ENCODE assay signal across 26 cellular contexts in the genomic region with DNA sequence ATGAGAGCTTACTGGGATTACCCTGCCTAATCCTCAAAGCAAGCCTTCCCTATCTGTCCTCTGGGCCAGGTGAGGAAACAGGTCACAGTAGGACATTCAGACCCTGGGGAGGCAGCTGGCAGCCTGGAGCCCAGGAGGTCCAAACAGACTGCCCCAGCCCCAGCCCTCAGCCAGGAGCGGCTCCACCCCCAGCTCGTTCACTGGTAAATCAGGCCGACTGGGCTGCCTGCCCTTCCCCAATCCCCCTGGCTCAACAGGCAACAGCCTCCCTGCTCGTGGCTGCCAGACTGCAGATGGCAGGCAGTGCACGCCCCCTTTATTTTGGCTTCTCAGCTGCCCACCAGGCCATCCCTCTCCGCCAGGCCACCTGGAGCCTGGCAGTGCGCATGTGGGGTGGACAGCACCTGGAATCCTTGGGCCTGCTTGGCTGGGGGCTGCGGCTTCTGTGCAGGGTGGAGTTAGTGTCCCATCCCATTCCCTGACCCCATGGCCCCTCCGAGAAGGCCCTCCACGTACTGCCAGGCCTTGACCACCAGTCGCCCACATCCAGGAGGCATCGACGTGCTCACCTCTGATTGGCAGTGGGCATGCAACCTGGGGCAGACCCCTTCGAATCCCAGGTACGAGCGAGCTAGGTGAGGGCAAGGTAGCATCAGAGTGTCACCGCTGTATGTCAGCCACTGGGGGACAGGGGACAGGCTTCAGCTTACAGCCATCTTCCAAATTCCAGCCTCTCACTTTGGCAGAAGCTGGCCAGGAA. TPM values are rescaled to one million over a fixed set of nuclear protein-coding genes. Genes with fewer than 3 reads are reported as not detected.
DNase-seq lines count a peak whose midpoint lies in the region; ATAC-seq, FAIRE-seq and TF ChIP-seq lines count a peak whose summit lies in the region.
"Had no signal": no experiment of that assay in that cellular context is flagged by ENCODE, and none has a peak within 500 bp of the region (broad histone marks: within the 10 kb centered on the region; RNA-seq: fewer than 3 reads in every experiment).

No MANE protein-coding gene starts in this region.

- peak; percentile 16 for FAIRE-seq in D721Med (lab: Jason Lieb, UNC)
- FAIRE-seq: A549, GM12891, H54 had no signal

- intact Hi-C loops in activated CD4-positive, alpha-beta T cell treated with anti-CD3 and anti-CD28 coated beads, Interleukin-2, amount 10 ng/mL, durations not matched to agents 24 days and 14 days (cut with micrococcal nuclease) = no loop called here

- H2BK15ac ChIP-seq in mesendoderm (replicated peaks; ENCODE audit: low read depth) = no peak overlapping the region

- H3K27me3 Mint-ChIP-seq in GM23338 (ENCODE audit: insufficient read depth, low read depth, poor library complexity) = peaks cover 4% of the 10 kb centered on the region
- no peaks in the 10 kb centered on the region for H3K27me3 Mint-ChIP-seq in activated CD4-positive, alpha-beta T cell treated with anti-CD3 and anti-CD28 coated beads, Interleukin-2, amount 10 ng/mL, durations not matched to agents 24 days and 14 days

- no peak overlapping the region for H3K23ac ChIP-seq in mesendoderm (ENCODE audit: low read length)

- H3F3A ChIP-seq in GM23338 (replicated peaks; ENCODE audit: low read depth) = no peaks in the 10 kb centered on the region

- H3K27ac ChIP-seq in GM23338 (ENCODE audit: low read depth) = no peak overlapping the region
- H3K27ac ChIP-seq in WERI-Rb-1 = peak overlapping the region; percentile 49
- H3K27ac ChIP-seq in mesendoderm (ENCODE audit: low read depth, low read length) = no peak overlapping the region
- H3K27ac ChIP-seq: A549 had no signal

- no peaks in the 10 kb centered on the region for H3K4me1 ChIP-seq in GM23338 (ENCODE audit: insufficient read depth)
- H3K4me1 ChIP-seq in mesendoderm (ENCODE audit: control insufficient read depth, low read depth, low read length) = no peaks in the 10 kb centered on the region
- H3K4me1 ChIP-seq: A549 had no signal

- H3K79me2 ChIP-seq in GM23338 (replicated peaks; ENCODE audit: insufficient read depth) = no peaks in the 10 kb centered on the region
- H3K79me2 ChIP-seq in mesendoderm (ENCODE audit: control insufficient read depth, insufficient read depth, low read length) = no peaks in the 10 kb centered on the region

- no peak overlapping the region for H2BK5ac ChIP-seq in mesendoderm (ENCODE audit: low read length)

- H3K4me1 Mint-ChIP-seq in GM23338 = peaks cover 6% of the 10 kb centered on the region
- H3K4me1 Mint-ChIP-seq in activated CD4-positive, alpha-beta T cell treated with anti-CD3 and anti-CD28 coated beads, Interleukin-2, amount 10 ng/mL, durations not matched to agents 24 days and 14 days = no peaks in the 10 kb centered on the region
- H3K4me1 Mint-ChIP-seq: B cell, CD14-positive monocyte had no signal

- H3K79me1 ChIP-seq in mesendoderm (ENCODE audit: low read length) = no peaks in the 10 kb centered on the region

- H3K27ac Mint-ChIP-seq in GM23338 = no peak overlapping the region
- H3K27ac Mint-ChIP-seq in activated CD4-positive, alpha-beta T cell treated with anti-CD3 and anti-CD28 coated beads, Interleukin-2, amount 10 ng/mL, durations not matched to agents 24 days and 14 days = no peak overlapping the region
- H3K27ac Mint-ChIP-seq: B cell, CD14-positive monocyte, HFFc6 had no signal

- no peak overlapping the region for H2AK5ac ChIP-seq in mesendoderm (ENCODE audit: low read length)

- no peaks in the 10 kb centered on the region for H4K20me1 ChIP-seq in GM23338 (replicated peaks; ENCODE audit: insufficient read depth)

- H2AFZ ChIP-seq in GM23338 = no peak overlapping the region

- peak; percentile 83 for ATAC-seq in GM23338
- ATAC-seq: PC-3 had no signal

- H3K18ac ChIP-seq in mesendoderm (ENCODE audit: low read length) = no peak overlapping the region

- TF ChIP-seq CTCF in D721Med (IDR thresholded peaks at IDR 0.05; ENCODE audit: insufficient read depth, missing control alignments) (no peak), GM23338 (conservative IDR thresholded peaks at IDR 0.05; ENCODE audit: low read depth in 2 of 2) (no peak), WERI-Rb-1 (IDR thresholded peaks at IDR 0.05; ENCODE audit: low read depth, low read length) (no peak)

- DNase-seq in D721Med (ENCODE audit: insufficient read length, low spot score) = no peak
- DNase-seq in GM23338 (ENCODE audit: low spot score) = peak; percentile 15
- DNase-seq in WERI-Rb-1 = peak; percentile 97
- peak; percentile 52 for DNase-seq in mesendoderm
- no peak for DNase-seq in activated CD4-positive, alpha-beta T cell treated with anti-CD3 and anti-CD28 coated beads, Interleukin-2, amount 10 ng/mL, durations not matched to agents 24 days and 14 days
- no peak for DNase-seq in MV-4-11 (lab: John Stamatoyannopoulos, UW)
- DNase-seq in activated CD4-positive, alpha-beta T cell treated with anti-CD3 and anti-CD28 coated beads, Interleukin-2, amount 50 U/mL, for 48 hours = no peak
- no peak for DNase-seq in activated gamma-delta T cell (lab: John Stamatoyannopoulos, UW)
- DNase-seq: DND-41, HFFc6, KBM-7, MM.1S, NCI-H1092, NCI-H1436, NCI-H2029 treated with DMSO at 0.1 percent for 48 hours, NCI-H226, NCI-H510A treated with DMSO at 0.1 percent for 48 hours, NCI-H774, PC-3, RPMI8226, SHP77 had no signal

- no peak overlapping the region for H3K9ac ChIP-seq in mesendoderm (ENCODE audit: low read length)

- H2BK120ac ChIP-seq in mesendoderm (ENCODE audit: low read depth, low read length) = no peak overlapping the region

- no peak overlapping the region for H3K4me3 ChIP-seq in GM23338
- H3K4me3 ChIP-seq in WERI-Rb-1 (ENCODE audit: low read depth, low read length) = no peak overlapping the region
- no peak overlapping the region for H3K4me3 ChIP-seq in mesendoderm (ENCODE audit: low read length)
- H3K4me3 ChIP-seq: A549 had no signal

- H3K36me3 ChIP-seq in GM23338 (ENCODE audit: insufficient read depth) (no peaks in the 10 kb centered on the region), WERI-Rb-1 (no peaks in the 10 kb centered on the region), mesendoderm (ENCODE audit: control insufficient read depth, insufficient read depth, low read length) (no peaks in the 10 kb centered on the region)

- no peaks in the 10 kb centered on the region for H3K36me3 Mint-ChIP-seq in GM23338 (ENCODE audit: low read depth)
- no peaks in the 10 kb centered on the region for H3K36me3 Mint-ChIP-seq in activated CD4-positive, alpha-beta T cell treated with anti-CD3 and anti-CD28 coated beads, Interleukin-2, amount 10 ng/mL, durations not matched to agents 24 days and 14 days (ENCODE audit: low read depth)
- H3K36me3 Mint-ChIP-seq: CD14-positive monocyte had no signal

- no peak overlapping the region for H3K4me3 Mint-ChIP-seq in GM23338
- no peak overlapping the region for H3K4me3 Mint-ChIP-seq in activated CD4-positive, alpha-beta T cell treated with anti-CD3 and anti-CD28 coated beads, Interleukin-2, amount 10 ng/mL, durations not matched to agents 24 days and 14 days
- H3K4me3 Mint-ChIP-seq: B cell, CD14-positive monocyte, HFFc6 had no signal

- peaks cover 3% of the 10 kb centered on the region for H3K9me3 Mint-ChIP-seq in GM23338
- H3K9me3 Mint-ChIP-seq in activated CD4-positive, alpha-beta T cell treated with anti-CD3 and anti-CD28 coated beads, Interleukin-2, amount 10 ng/mL, durations not matched to agents 24 days and 14 days = peaks cover 4% of the 10 kb centered on the region

- no peak overlapping the region for H4K8ac ChIP-seq in mesendoderm (ENCODE audit: low read depth, low read length)

- H3K4me2 ChIP-seq in GM23338 (no peak overlapping the region), mesendoderm (ENCODE audit: low read length) (no peak overlapping the region)
- H3K4me2 ChIP-seq: A549 had no signal

- H4K5ac ChIP-seq in mesendoderm (ENCODE audit: low read length) = no peak overlapping the region

- H3K9me2 ChIP-seq in GM23338 (ENCODE audit: insufficient read depth) = no peaks in the 10 kb centered on the region

- no CpG with 5 or more reads among the region's 17 CpGs for WGBS in mesendoderm (ENCODE audit: extremely low coverage, insufficient coverage, low lambda C conversion rate)

- H3K27me3 ChIP-seq in GM23338 (ENCODE audit: insufficient read depth) (no peaks in the 10 kb centered on the region), WERI-Rb-1 (ENCODE audit: insufficient read depth, low read depth, severe bottlenecking) (no peaks in the 10 kb centered on the region), mesendoderm (ENCODE audit: insufficient read depth, low read length, poor library complexity) (no peaks in the 10 kb centered on the region)

- no peak overlapping the region for H3K4ac ChIP-seq in mesendoderm (ENCODE audit: low read depth, low read length)

- peaks cover 2% of the 10 kb centered on the region for H3K9me3 ChIP-seq in WERI-Rb-1 (ENCODE audit: severe bottlenecking)

- no peak overlapping the region for H3K56ac ChIP-seq in mesendoderm (ENCODE audit: low read length)

TF ChIP-seq in GM23338, 12 proteins besides CTCF, POLR2A, EP300 and RAD21:
- no peak for TF ChIP-seq EZH2 (IDR thresholded peaks at IDR 0.05; ENCODE audit: low read depth, unreplicated experiment)
- no peak for TF ChIP-seq POLR2AphosphoS5 (IDR thresholded peaks at IDR 0.05; ENCODE audit: low read depth)
- no peak for TF ChIP-seq ZNF114 (CRISPR knock-in tag; IDR thresholded peaks at IDR 0.05)
- no peak for TF ChIP-seq NANOG (IDR thresholded peaks at IDR 0.05; ENCODE audit: borderline replicate concordance)
- no peak for TF ChIP-seq CREB1 (CRISPR knock-in tag; IDR thresholded peaks at IDR 0.05; ENCODE audit: low read depth)

RNA-seq across cellular contexts. Expression of gene ZNF670, which starts 11.2 kb away (rescaled TPM):
- 12.2 and 19.3 TPM in 2 replicates for total RNA-seq in GM23338 (2014; rRNA removed; shearing (Covaris generic))
- 6.7 and 8.0 TPM in 2 replicates for polyA plus RNA-seq in GM23338 (2016; fragmentation: Nextera tagmentation; extraction: Ambion mirVana)
- 6.5 TPM for polyA plus RNA-seq in mesendoderm (2013, experiment 1 of 2)
- polyA plus RNA-seq in mesendoderm (2013, experiment 2 of 2) = 5.9 TPM
- total RNA-seq in activated CD4-positive, alpha-beta T cell treated with anti-CD3 and anti-CD28 coated beads, Interleukin-2, amount 10 ng/mL, durations not matched to agents 24 days and 14 days = 2.8 TPM in 2 replicates

RNA-seq across cellular contexts. Expression of gene ZNF669, which starts 14.4 kb away (rescaled TPM):
- 21.7 and 25.4 TPM in 2 replicates for total RNA-seq in GM23338 (2014; rRNA removed; shearing (Covaris generic))
- 11.5 and 13.7 TPM in 2 replicates for polyA plus RNA-seq in GM23338 (2016; fragmentation: Nextera tagmentation; extraction: Ambion mirVana)
- 11.9 TPM for polyA plus RNA-seq in mesendoderm (2013, experiment 1 of 2)
- 10.9 TPM for polyA plus RNA-seq in mesendoderm (2013, experiment 2 of 2)
- 6.2 and 6.7 TPM in 2 replicates for total RNA-seq in activated CD4-positive, alpha-beta T cell treated with anti-CD3 and anti-CD28 coated beads, Interleukin-2, amount 10 ng/mL, durations not matched to agents 24 days and 14 days

Comparison
In these comparisons a context has a peak if more than half of its experiments do, and no peak if none do; other contexts are left out.
1. DNase-seq: peak in GM23338 (single experiment), WERI-Rb-1 (single experiment) and mesendoderm (single experiment); none in D721Med (single experiment), activated CD4-positive, alpha-beta T cell treated with anti-CD3 and anti-CD28 coated beads, Interleukin-2, amount 10 ng/mL, durations not matched to agents 24 days and 14 days (single experiment), MV-4-11 (single experiment), activated CD4-positive, alpha-beta T cell treated with anti-CD3 and anti-CD28 coated beads, Interleukin-2, amount 50 U/mL, for 48 hours (0 of 2) and activated gamma-delta T cell (single experiment).